In genomic region chr17:48453447-48453846, GRCh38 we compare ENCODE assay signal across 1 cellular context.
TF ChIP-seq lines count a peak whose summit lies in the region.

No MANE protein-coding gene starts in this region.

TF ChIP-seq in GM12878, 131 proteins besides CTCF, POLR2A, EP300 and RAD21:
- TF ChIP-seq IKZF2 (IDR thresholded peaks at IDR 0.05) (0 out of 4 replicates have a peak, but pooled peaks of 1 of the 2 experiments have one; percentile 27), NFIC (IDR thresholded peaks at IDR 0.05; ENCODE audit: low read depth, low read length) (no peak), ASH2L (IDR thresholded peaks at IDR 0.05; ENCODE audit: borderline replicate concordance, low read depth) (no peak), NR2C1 (IDR thresholded peaks at IDR 0.05) (no peak), CREB1 (IDR thresholded peaks at IDR 0.05; ENCODE audit: low read depth) (no peak), STAT3 (IDR thresholded peaks at IDR 0.05; ENCODE audit: low read depth, low read length) (no peak), ZNF207 (IDR thresholded peaks at IDR 0.05; ENCODE audit: borderline replicate concordance) (no peak), BCLAF1 (IDR thresholded peaks at IDR 0.05) (no peak), FOXK2 (IDR thresholded peaks at IDR 0.05) (no peak), IRF5 (IDR thresholded peaks at IDR 0.05; ENCODE audit: borderline replicate concordance) (no peak), REST (IDR thresholded peaks at IDR 0.05; ENCODE audit: low read depth, low read length) (no peak), NR2F1 (conservative IDR thresholded peaks at IDR 0.05) (no peak), RFX5 (IDR thresholded peaks at IDR 0.05; ENCODE audit: low read depth, low read length) (no peak), E2F8 (IDR thresholded peaks at IDR 0.05; ENCODE audit: low read depth, partially characterized antibody) (no peak), SIX5 (IDR thresholded peaks at IDR 0.05; ENCODE audit: low read depth, low read length, severe bottlenecking) (no peak), ETV6 (conservative IDR thresholded peaks at IDR 0.05 in 1 of 2, IDR thresholded peaks at IDR 0.05 in 1 of 2; ENCODE audit: borderline replicate concordance in 1 of 2, low read depth in 1 of 2) (peak in 1 of 2 experiments; percentile 36; a peak in 1 of 4 replicates), ZBED1 (IDR thresholded peaks at IDR 0.05; ENCODE audit: borderline replicate concordance) (no peak), SPI1 (IDR thresholded peaks at IDR 0.05; ENCODE audit: borderline replicate concordance, insufficient read depth, low read depth, low read length) (peak; percentile 4; the same call in 1 of the 2 replicates), RUNX3 (IDR thresholded peaks at IDR 0.05; ENCODE audit: low read length) (peak; percentile 68)
- TF ChIP-seq, protein P1, sequence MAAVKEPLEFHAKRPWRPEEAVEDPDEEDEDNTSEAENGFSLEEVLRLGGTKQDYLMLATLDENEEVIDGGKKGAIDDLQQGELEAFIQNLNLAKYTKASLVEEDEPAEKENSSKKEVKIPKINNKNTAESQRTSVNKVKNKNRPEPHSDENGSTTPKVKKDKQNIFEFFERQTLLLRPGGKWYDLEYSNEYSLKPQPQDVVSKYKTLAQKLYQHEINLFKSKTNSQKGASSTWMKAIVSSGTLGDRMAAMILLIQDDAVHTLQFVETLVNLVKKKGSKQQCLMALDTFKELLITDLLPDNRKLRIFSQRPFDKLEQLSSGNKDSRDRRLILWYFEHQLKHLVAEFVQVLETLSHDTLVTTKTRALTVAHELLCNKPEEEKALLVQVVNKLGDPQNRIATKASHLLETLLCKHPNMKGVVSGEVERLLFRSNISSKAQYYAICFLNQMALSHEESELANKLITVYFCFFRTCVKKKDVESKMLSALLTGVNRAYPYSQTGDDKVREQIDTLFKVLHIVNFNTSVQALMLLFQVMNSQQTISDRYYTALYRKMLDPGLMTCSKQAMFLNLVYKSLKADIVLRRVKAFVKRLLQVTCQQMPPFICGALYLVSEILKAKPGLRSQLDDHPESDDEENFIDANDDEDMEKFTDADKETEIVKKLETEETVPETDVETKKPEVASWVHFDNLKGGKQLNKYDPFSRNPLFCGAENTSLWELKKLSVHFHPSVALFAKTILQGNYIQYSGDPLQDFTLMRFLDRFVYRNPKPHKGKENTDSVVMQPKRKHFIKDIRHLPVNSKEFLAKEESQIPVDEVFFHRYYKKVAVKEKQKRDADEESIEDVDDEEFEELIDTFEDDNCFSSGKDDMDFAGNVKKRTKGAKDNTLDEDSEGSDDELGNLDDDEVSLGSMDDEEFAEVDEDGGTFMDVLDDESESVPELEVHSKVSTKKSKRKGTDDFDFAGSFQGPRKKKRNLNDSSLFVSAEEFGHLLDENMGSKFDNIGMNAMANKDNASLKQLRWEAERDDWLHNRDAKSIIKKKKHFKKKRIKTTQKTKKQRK (IDR thresholded peaks at IDR 0.05; ENCODE audit: low read depth, low read length) = no peak
- TF ChIP-seq, protein P2, sequence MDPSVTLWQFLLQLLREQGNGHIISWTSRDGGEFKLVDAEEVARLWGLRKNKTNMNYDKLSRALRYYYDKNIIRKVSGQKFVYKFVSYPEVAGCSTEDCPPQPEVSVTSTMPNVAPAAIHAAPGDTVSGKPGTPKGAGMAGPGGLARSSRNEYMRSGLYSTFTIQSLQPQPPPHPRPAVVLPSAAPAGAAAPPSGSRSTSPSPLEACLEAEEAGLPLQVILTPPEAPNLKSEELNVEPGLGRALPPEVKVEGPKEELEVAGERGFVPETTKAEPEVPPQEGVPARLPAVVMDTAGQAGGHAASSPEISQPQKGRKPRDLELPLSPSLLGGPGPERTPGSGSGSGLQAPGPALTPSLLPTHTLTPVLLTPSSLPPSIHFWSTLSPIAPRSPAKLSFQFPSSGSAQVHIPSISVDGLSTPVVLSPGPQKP (IDR thresholded peaks at IDR 0.05; ENCODE audit: low read depth, low read length) = no peak
